Comparison of ENCODE assay signal across 20 cellular contexts in the genomic region with DNA sequence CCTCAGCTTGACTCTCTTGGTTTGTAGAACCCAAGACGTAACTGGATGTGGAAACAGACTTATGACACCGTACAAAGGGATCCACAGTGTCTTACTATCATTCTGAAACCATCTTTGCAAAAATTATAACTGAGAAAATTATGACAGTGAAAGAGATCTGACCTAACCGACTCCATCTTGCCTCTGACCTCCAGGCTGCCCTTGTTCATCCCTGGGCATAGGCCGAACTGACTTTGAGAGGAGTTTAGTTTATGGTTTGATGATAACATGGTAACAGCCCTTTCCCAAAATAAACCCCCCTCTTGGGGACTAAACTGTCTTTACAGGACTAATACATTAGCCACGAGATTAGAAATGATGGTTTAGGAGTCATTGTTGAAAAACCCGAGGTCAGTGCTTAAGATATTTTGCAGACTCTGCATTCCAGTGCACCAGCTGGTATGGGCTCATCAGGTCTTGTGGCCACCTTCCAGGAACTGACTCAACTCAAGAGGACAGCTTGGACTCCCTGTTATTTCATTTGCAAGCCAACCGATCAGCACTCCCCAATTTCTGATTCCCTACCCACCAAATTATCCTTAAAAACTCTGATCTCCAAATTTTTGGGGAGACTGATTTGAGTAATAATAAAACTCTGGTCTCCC. TPM values are rescaled to one million over a fixed set of nuclear protein-coding genes. Genes with fewer than 3 reads are reported as not detected.
DNase-seq lines count a peak whose midpoint lies in the region; ATAC-seq and TF ChIP-seq lines count a peak whose summit lies in the region.
"Had no signal": no experiment of that assay in that cellular context is flagged by ENCODE, and none has a peak within 500 bp of the region (broad histone marks: within the 10 kb centered on the region; RNA-seq: fewer than 3 reads in every experiment).

No MANE protein-coding gene starts in this region.

- CTCF ChIA-PET in PC-3 (lab: Charles Lee): no interaction called here

- no peak overlapping the region for H3K4me3 Mint-ChIP-seq in stimulated activated memory B cell treated with anti-CD40 and anti-IgM and Interleukin-4, amounts not matched to agents 10 μg/mL and 1 μg/mL and 100 μg/mL, for 72 hours
- H3K4me3 Mint-ChIP-seq in stimulated activated effector memory CD8-positive, alpha-beta T cell treated with anti-CD3 and anti-CD28 coated beads, Interleukin-12 subunit alpha, Interleukin-12 subunit beta, amount 100 ng/mL, for 72 hours: no peak overlapping the region
- H3K4me3 Mint-ChIP-seq: CD8-positive, alpha-beta T cell; dendritic cell treated with granulocyte-macrophage colony-stimulating factor and Interleukin-4, amounts not matched to agents 40 ng/mL and 50 ng/mL, for 4 days had no signal

- H2AFZ ChIP-seq in PC-3 (ENCODE audit: low read length): no peak overlapping the region

- TF ChIP-seq CTCF in PC-3 (conservative IDR thresholded peaks at IDR 0.05; ENCODE audit: low read depth, low read length): no peak

- H3F3A ChIP-seq in PC-3 (ENCODE audit: low read length, unreplicated experiment): no peaks in the 10 kb centered on the region

- no peak overlapping the region for H3K27ac ChIP-seq in PC-3 (ENCODE audit: low read length)
- H3K27ac ChIP-seq: uterus had no signal

- peaks cover 12% of the 10 kb centered on the region for H3K9me3 Mint-ChIP-seq in stimulated activated memory B cell treated with anti-CD40 and anti-IgM and Interleukin-4, amounts not matched to agents 10 μg/mL and 1 μg/mL and 100 μg/mL, for 72 hours
- peaks cover 7% of the 10 kb centered on the region for H3K9me3 Mint-ChIP-seq in stimulated activated effector memory CD8-positive, alpha-beta T cell treated with anti-CD3 and anti-CD28 coated beads, Interleukin-12 subunit alpha, Interleukin-12 subunit beta, amount 100 ng/mL, for 72 hours

- no peaks in the 10 kb centered on the region for H3K36me3 ChIP-seq in PC-3 (ENCODE audit: low read depth, low read length)
- H3K36me3 ChIP-seq: uterus had no signal

- no peak overlapping the region for H3K4me2 ChIP-seq in PC-3 (ENCODE audit: low read length)

- H3K36me3 Mint-ChIP-seq in stimulated activated memory B cell treated with anti-CD40 and anti-IgM and Interleukin-4, amounts not matched to agents 10 μg/mL and 1 μg/mL and 100 μg/mL, for 72 hours: peaks cover 13% of the 10 kb centered on the region
- H3K36me3 Mint-ChIP-seq in stimulated activated effector memory CD8-positive, alpha-beta T cell treated with anti-CD3 and anti-CD28 coated beads, Interleukin-12 subunit alpha, Interleukin-12 subunit beta, amount 100 ng/mL, for 72 hours: no peaks in the 10 kb centered on the region

- no peaks in the 10 kb centered on the region for H3K79me2 ChIP-seq in PC-3 (ENCODE audit: low read length)

- peak; percentile 31 for DNase-seq in Daoy (ENCODE audit: low read depth)
- peak; percentile 37 for DNase-seq in PC-3
- peak; percentile 24 for DNase-seq in dedifferentiated amniotic fluid mesenchymal stem cell (ENCODE audit: extremely low spot score)
- DNase-seq in renal cortical epithelial cell (ENCODE audit: low read depth): peak; percentile 19
- no peak for DNase-seq in stimulated activated CD4-positive, alpha-beta T cell treated with anti-CD3 and anti-CD28 coated beads, Interleukin-12 subunit alpha, Interleukin-12 subunit beta, amount 100 ng/mL, for 4 hours
- no peak for DNase-seq in stimulated activated effector memory CD8-positive, alpha-beta T cell treated with anti-CD3 and anti-CD28 coated beads, Interleukin-12 subunit alpha, Interleukin-12 subunit beta, amount 100 ng/mL, for 72 hours (ENCODE audit: low spot score in 2 of 2)
- no peak for DNase-seq in activated CD8-positive, alpha-beta memory T cell treated with anti-CD3 and anti-CD28 coated beads, Interleukin-2, amount 50 U/mL, for 4 hours
- DNase-seq: activated CD4-positive, CD25-positive, alpha-beta regulatory T cell; CD8-positive, alpha-beta T cell; GF-D8; glutamatergic neuron; kidney glomerular epithelial cell; NCI-H1105; NCI-H2227 treated with DMSO at 0.1 percent for 48 hours; stimulated activated CD4-positive, alpha-beta T cell treated with anti-CD3 and anti-CD28 coated beads, Interleukin-4, amount 100 ng/mL, for 1 hour; stimulated activated naive CD4-positive, alpha-beta T cell treated with Interleukin-2 at 50 U/mL for 16 hours; uterus had no signal

- no peaks in the 10 kb centered on the region for H4K20me1 ChIP-seq in PC-3 (ENCODE audit: low read length)

- intact Hi-C loops in PC-3 (cut with micrococcal nuclease): no loop called here

- no peaks in the 10 kb centered on the region for H3K27me3 ChIP-seq in PC-3 (ENCODE audit: low read length)
- H3K27me3 ChIP-seq: uterus had no signal

- POLR2A ChIA-PET in PC-3 (lab: Charles Lee; ENCODE audit: unreplicated experiment): interaction anchor here (0.6 kb wide), 1 partner anchor 25 kb away, joined by 4 read pairs; no protein-coding TSS in a partner anchor

- no peaks in the 10 kb centered on the region for H3K9me3 ChIP-seq in PC-3 (ENCODE audit: low read length)
- H3K9me3 ChIP-seq: uterus had no signal

- no peaks in the 10 kb centered on the region for H3K4me1 ChIP-seq in PC-3 (ENCODE audit: insufficient read depth, low read length)
- H3K4me1 ChIP-seq: uterus had no signal

- no peaks in the 10 kb centered on the region for H3K9me2 ChIP-seq in PC-3 (replicated peaks; ENCODE audit: low read length)

- no peak overlapping the region for H3K27ac Mint-ChIP-seq in stimulated activated memory B cell treated with anti-CD40 and anti-IgM and Interleukin-4, amounts not matched to agents 10 μg/mL and 1 μg/mL and 100 μg/mL, for 72 hours
- H3K27ac Mint-ChIP-seq in stimulated activated effector memory CD8-positive, alpha-beta T cell treated with anti-CD3 and anti-CD28 coated beads, Interleukin-12 subunit alpha, Interleukin-12 subunit beta, amount 100 ng/mL, for 72 hours: no peak overlapping the region
- H3K27ac Mint-ChIP-seq: activated naive CD4-positive, alpha-beta T cell treated with anti-CD3 and anti-CD28 coated beads, Interleukin-2, amount 50 U/mL, for 72 hours; CD8-positive, alpha-beta T cell; dendritic cell treated with granulocyte-macrophage colony-stimulating factor and Interleukin-4, amounts not matched to agents 40 ng/mL and 50 ng/mL, for 4 days had no signal

- H3K4me3 ChIP-seq in PC-3 (ENCODE audit: low read length): no peak overlapping the region
- H3K4me3 ChIP-seq: uterus had no signal

- H3K9ac ChIP-seq in PC-3 (ENCODE audit: low read length): no peak overlapping the region

- no peak for ATAC-seq in PC-3
- no peak for ATAC-seq in stimulated activated memory B cell treated with anti-CD40 and anti-IgM and Interleukin-4, amounts not matched to agents 10 μg/mL and 1 μg/mL and 100 μg/mL, for 72 hours
- ATAC-seq in stimulated activated effector memory CD8-positive, alpha-beta T cell treated with anti-CD3 and anti-CD28 coated beads, Interleukin-12 subunit alpha, Interleukin-12 subunit beta, amount 100 ng/mL, for 72 hours: no peak
- ATAC-seq: activated naive CD4-positive, alpha-beta T cell treated with anti-CD3 and anti-CD28 coated beads, Interleukin-2, amount 50 U/mL, for 72 hours; CD8-positive, alpha-beta T cell had no signal

- peaks cover 42% of the 10 kb centered on the region for H3K27me3 Mint-ChIP-seq in stimulated activated memory B cell treated with anti-CD40 and anti-IgM and Interleukin-4, amounts not matched to agents 10 μg/mL and 1 μg/mL and 100 μg/mL, for 72 hours

- BruUV-seq in PC-3 (replicated peaks; lab: Mats Ljungman, UMichigan): no TSS peak

- no peaks in the 10 kb centered on the region for H3K4me1 Mint-ChIP-seq in stimulated activated memory B cell treated with anti-CD40 and anti-IgM and Interleukin-4, amounts not matched to agents 10 μg/mL and 1 μg/mL and 100 μg/mL, for 72 hours
- no peaks in the 10 kb centered on the region for H3K4me1 Mint-ChIP-seq in stimulated activated effector memory CD8-positive, alpha-beta T cell treated with anti-CD3 and anti-CD28 coated beads, Interleukin-12 subunit alpha, Interleukin-12 subunit beta, amount 100 ng/mL, for 72 hours

RNA-seq across cellular contexts. Expression of gene CASP3, which starts 49.6 kb away (rescaled TPM):
- total RNA-seq in Daoy (2014; rRNA removed; shearing (Covaris generic)): 57.3 and 61.4 TPM in 2 replicates
- total RNA-seq in PC-3 (2014; rRNA removed) (11.1 and 13.2 TPM in 2 replicates), renal cortical epithelial cell (54.8 and 115 TPM in 2 replicates)

RNA-seq across cellular contexts. Expression of gene PRIMPOL, which starts 49.9 kb away (rescaled TPM):
- total RNA-seq in Daoy (2014; rRNA removed; shearing (Covaris generic)): 10.4 and 12.9 TPM in 2 replicates
- 9.3 and 9.4 TPM in 2 replicates for total RNA-seq in PC-3 (2014; rRNA removed)
- 12.2 and 13.0 TPM in 2 replicates for total RNA-seq in renal cortical epithelial cell

Comparison
In these comparisons a context has a peak if more than half of its experiments do, and no peak if none do; other contexts are left out.
1. DNase-seq: peak in Daoy (single experiment), PC-3 (single experiment), dedifferentiated amniotic fluid mesenchymal stem cell (single experiment) and renal cortical epithelial cell (single experiment); none in stimulated activated CD4-positive, alpha-beta T cell treated with anti-CD3 and anti-CD28 coated beads, Interleukin-12 subunit alpha, Interleukin-12 subunit beta, amount 100 ng/mL, for 4 hours (single experiment), stimulated activated effector memory CD8-positive, alpha-beta T cell treated with anti-CD3 and anti-CD28 coated beads, Interleukin-12 subunit alpha, Interleukin-12 subunit beta, amount 100 ng/mL, for 72 hours (0 of 2) and activated CD8-positive, alpha-beta memory T cell treated with anti-CD3 and anti-CD28 coated beads, Interleukin-2, amount 50 U/mL, for 4 hours (single experiment).